In the genomic region with DNA sequence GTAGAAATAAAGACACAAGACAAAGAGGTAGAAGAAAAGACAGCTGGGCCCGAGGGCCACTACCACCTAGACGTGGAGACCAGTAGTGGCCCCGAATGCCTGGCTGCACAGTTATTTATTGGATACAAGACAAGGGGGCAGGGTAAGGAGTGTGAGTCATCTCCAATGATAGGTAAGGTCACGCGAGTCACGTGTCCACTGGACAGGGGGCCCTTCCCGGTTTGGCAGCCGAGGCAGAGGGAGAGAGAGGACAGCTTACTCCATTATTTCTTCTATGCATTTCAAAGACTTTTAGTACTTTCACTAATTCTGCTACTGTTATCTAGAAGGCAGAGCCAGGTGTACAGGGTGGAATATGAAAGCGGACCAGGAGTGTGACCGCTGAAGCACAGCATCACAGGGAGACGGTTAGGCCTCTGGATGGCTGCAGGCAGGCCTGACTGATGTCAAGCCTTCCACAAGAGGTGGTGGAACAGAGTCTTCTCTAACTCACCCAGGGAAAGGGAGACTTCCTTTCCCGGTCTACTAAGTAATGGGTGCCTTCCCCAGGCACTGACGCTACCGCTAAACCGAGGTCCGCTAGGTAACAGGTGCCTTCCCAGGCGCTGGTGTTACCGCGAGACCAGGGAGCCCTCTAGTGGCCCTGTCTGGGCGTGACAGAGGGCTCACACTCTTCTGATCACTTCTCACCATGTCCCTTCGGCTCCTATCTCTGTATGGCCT, we compare ENCODE assay signal across 1 cellular context.
TF ChIP-seq lines count a peak whose summit lies in the region.

No MANE protein-coding gene starts in this region.

TF ChIP-seq in HepG2, 621 proteins besides CTCF, POLR2A, EP300 and RAD21 (continued from another document and continues in another):
- no peak for TF ChIP-seq HES4 (CRISPR knock-in tag; IDR thresholded peaks at IDR 0.05; ENCODE audit: borderline replicate concordance)
- 0 out of 2 replicates have a peak, but pooled peaks have one; percentile 41 for TF ChIP-seq FOXJ3 (CRISPR knock-in tag; IDR thresholded peaks at IDR 0.05; ENCODE audit: borderline replicate concordance)
- peak; percentile 31; the same call in 1 of the 2 replicates for TF ChIP-seq SOX5 (CRISPR knock-in tag; IDR thresholded peaks at IDR 0.05; ENCODE audit: borderline replicate concordance)
- TF ChIP-seq, protein P1, sequence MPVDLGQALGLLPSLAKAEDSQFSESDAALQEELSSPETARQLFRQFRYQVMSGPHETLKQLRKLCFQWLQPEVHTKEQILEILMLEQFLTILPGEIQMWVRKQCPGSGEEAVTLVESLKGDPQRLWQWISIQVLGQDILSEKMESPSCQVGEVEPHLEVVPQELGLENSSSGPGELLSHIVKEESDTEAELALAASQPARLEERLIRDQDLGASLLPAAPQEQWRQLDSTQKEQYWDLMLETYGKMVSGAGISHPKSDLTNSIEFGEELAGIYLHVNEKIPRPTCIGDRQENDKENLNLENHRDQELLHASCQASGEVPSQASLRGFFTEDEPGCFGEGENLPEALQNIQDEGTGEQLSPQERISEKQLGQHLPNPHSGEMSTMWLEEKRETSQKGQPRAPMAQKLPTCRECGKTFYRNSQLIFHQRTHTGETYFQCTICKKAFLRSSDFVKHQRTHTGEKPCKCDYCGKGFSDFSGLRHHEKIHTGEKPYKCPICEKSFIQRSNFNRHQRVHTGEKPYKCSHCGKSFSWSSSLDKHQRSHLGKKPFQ (CRISPR knock-in tag; IDR thresholded peaks at IDR 0.05; ENCODE audit: insufficient replicate concordance), result no peak
- TF ChIP-seq CCAR2 (optimal IDR thresholded peaks at IDR 0.05; ENCODE audit: low read depth, low read length), result no peak
- no peak for TF ChIP-seq PTBP1 (IDR thresholded peaks at IDR 0.05; ENCODE audit: low read depth, low read length, poor library complexity, severe bottlenecking)
- TF ChIP-seq, protein P2, sequence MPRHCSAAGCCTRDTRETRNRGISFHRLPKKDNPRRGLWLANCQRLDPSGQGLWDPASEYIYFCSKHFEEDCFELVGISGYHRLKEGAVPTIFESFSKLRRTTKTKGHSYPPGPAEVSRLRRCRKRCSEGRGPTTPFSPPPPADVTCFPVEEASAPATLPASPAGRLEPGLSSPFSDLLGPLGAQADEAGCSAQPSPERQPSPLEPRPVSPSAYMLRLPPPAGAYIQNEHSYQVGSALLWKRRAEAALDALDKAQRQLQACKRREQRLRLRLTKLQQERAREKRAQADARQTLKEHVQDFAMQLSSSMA (CRISPR knock-in tag; IDR thresholded peaks at IDR 0.05), result no peak
- TF ChIP-seq ZNF879 (CRISPR knock-in tag; IDR thresholded peaks at IDR 0.05), result no peak
- TF ChIP-seq KDM4B (CRISPR knock-in tag; IDR thresholded peaks at IDR 0.05), result peak; percentile 43; the same call in 1 of the 2 replicates
- TF ChIP-seq, protein P3, sequence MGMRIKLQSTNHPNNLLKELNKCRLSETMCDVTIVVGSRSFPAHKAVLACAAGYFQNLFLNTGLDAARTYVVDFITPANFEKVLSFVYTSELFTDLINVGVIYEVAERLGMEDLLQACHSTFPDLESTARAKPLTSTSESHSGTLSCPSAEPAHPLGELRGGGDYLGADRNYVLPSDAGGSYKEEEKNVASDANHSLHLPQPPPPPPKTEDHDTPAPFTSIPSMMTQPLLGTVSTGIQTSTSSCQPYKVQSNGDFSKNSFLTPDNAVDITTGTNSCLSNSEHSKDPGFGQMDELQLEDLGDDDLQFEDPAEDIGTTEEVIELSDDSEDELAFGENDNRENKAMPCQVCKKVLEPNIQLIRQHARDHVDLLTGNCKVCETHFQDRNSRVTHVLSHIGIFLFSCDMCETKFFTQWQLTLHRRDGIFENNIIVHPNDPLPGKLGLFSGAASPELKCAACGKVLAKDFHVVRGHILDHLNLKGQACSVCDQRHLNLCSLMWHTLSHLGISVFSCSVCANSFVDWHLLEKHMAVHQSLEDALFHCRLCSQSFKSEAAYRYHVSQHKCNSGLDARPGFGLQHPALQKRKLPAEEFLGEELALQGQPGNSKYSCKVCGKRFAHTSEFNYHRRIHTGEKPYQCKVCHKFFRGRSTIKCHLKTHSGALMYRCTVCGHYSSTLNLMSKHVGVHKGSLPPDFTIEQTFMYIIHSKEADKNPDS (CRISPR knock-in tag; IDR thresholded peaks at IDR 0.05), result no peak
- peak; percentile 44; the same call in 1 of the 2 replicates for TF ChIP-seq ZNF629 (CRISPR knock-in tag; conservative IDR thresholded peaks at IDR 0.05)
- TF ChIP-seq, protein P4, sequence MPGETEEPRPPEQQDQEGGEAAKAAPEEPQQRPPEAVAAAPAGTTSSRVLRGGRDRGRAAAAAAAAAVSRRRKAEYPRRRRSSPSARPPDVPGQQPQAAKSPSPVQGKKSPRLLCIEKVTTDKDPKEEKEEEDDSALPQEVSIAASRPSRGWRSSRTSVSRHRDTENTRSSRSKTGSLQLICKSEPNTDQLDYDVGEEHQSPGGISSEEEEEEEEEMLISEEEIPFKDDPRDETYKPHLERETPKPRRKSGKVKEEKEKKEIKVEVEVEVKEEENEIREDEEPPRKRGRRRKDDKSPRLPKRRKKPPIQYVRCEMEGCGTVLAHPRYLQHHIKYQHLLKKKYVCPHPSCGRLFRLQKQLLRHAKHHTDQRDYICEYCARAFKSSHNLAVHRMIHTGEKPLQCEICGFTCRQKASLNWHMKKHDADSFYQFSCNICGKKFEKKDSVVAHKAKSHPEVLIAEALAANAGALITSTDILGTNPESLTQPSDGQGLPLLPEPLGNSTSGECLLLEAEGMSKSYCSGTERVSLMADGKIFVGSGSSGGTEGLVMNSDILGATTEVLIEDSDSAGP (CRISPR knock-in tag; IDR thresholded peaks at IDR 0.05; ENCODE audit: borderline replicate concordance), result 0 out of 2 replicates have a peak, but pooled peaks have one; percentile 34
- TF ChIP-seq U2AF2 (IDR thresholded peaks at IDR 0.05; ENCODE audit: low read depth, low read length), result no peak
- TF ChIP-seq HNRNPK (IDR thresholded peaks at IDR 0.05; ENCODE audit: low read depth, low read length, poor library complexity, severe bottlenecking), result no peak
- TF ChIP-seq HMG20A (CRISPR knock-in tag; IDR thresholded peaks at IDR 0.05; ENCODE audit: borderline replicate concordance), result no peak
- no peak for TF ChIP-seq LCORL (IDR thresholded peaks at IDR 0.05)
- TF ChIP-seq LCORL (CRISPR knock-in tag; IDR thresholded peaks at IDR 0.05), result 0 out of 2 replicates have a peak, but pooled peaks have one; percentile 38
- TF ChIP-seq NRL (CRISPR knock-in tag; IDR thresholded peaks at IDR 0.05; ENCODE audit: borderline replicate concordance), result no peak
- TF ChIP-seq SMAD3 (CRISPR knock-in tag; IDR thresholded peaks at IDR 0.05), result 0 out of 2 replicates have a peak, but pooled peaks have one; percentile 34
- peak; percentile 26; the same call in 1 of the 2 replicates for TF ChIP-seq ERF (CRISPR knock-in tag; IDR thresholded peaks at IDR 0.05)
- TF ChIP-seq KAT8 (CRISPR knock-in tag; IDR thresholded peaks at IDR 0.05), result 0 out of 2 replicates have a peak, but pooled peaks have one; percentile 45
- TF ChIP-seq PRPF4 (IDR thresholded peaks at IDR 0.05; ENCODE audit: low read depth, low read length, poor library complexity, severe bottlenecking), result no peak
- TF ChIP-seq ZNF530 (CRISPR knock-in tag; IDR thresholded peaks at IDR 0.05; ENCODE audit: low read depth), result no peak
- TF ChIP-seq ZSCAN20 (CRISPR knock-in tag; IDR thresholded peaks at IDR 0.05; ENCODE audit: borderline replicate concordance), result no peak
- TF ChIP-seq TCF7L2 (IDR thresholded peaks at IDR 0.05; ENCODE audit: low read depth, low read length), result no peak
- TF ChIP-seq, protein P5, sequence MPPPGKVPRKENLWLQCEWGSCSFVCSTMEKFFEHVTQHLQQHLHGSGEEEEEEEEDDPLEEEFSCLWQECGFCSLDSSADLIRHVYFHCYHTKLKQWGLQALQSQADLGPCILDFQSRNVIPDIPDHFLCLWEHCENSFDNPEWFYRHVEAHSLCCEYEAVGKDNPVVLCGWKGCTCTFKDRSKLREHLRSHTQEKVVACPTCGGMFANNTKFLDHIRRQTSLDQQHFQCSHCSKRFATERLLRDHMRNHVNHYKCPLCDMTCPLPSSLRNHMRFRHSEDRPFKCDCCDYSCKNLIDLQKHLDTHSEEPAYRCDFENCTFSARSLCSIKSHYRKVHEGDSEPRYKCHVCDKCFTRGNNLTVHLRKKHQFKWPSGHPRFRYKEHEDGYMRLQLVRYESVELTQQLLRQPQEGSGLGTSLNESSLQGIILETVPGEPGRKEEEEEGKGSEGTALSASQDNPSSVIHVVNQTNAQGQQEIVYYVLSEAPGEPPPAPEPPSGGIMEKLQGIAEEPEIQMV (CRISPR knock-in tag; IDR thresholded peaks at IDR 0.05; ENCODE audit: low read depth), result peak; percentile 74; the same call in 1 of the 2 replicates
- TF ChIP-seq, protein P6, sequence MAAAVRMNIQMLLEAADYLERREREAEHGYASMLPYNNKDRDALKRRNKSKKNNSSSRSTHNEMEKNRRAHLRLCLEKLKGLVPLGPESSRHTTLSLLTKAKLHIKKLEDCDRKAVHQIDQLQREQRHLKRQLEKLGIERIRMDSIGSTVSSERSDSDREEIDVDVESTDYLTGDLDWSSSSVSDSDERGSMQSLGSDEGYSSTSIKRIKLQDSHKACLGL (CRISPR knock-in tag; IDR thresholded peaks at IDR 0.05), result no peak
- peak; percentile 63 for TF ChIP-seq GATAD2A (CRISPR knock-in tag; IDR thresholded peaks at IDR 0.05)
- 0 out of 2 replicates have a peak, but pooled peaks have one; percentile 12 for TF ChIP-seq BCL6 (CRISPR knock-in tag; IDR thresholded peaks at IDR 0.05)
- TF ChIP-seq NCOA1 (CRISPR knock-in tag; IDR thresholded peaks at IDR 0.05), result no peak
- 0 out of 2 replicates have a peak, but pooled peaks have one; percentile 73 for TF ChIP-seq KDM3A (CRISPR knock-in tag; IDR thresholded peaks at IDR 0.05; ENCODE audit: low read depth)
- TF ChIP-seq YY1 (IDR thresholded peaks at IDR 0.05; ENCODE audit: insufficient read depth, insufficient replicate concordance, low read depth, low read length), result peak; percentile 26
- TF ChIP-seq MEIS1 (CRISPR knock-in tag; IDR thresholded peaks at IDR 0.05; ENCODE audit: borderline replicate concordance), result no peak
- 0 out of 2 replicates have a peak, but pooled peaks have one; percentile 29 for TF ChIP-seq ZNF205 (CRISPR knock-in tag; IDR thresholded peaks at IDR 0.05)
- TF ChIP-seq, protein P7, sequence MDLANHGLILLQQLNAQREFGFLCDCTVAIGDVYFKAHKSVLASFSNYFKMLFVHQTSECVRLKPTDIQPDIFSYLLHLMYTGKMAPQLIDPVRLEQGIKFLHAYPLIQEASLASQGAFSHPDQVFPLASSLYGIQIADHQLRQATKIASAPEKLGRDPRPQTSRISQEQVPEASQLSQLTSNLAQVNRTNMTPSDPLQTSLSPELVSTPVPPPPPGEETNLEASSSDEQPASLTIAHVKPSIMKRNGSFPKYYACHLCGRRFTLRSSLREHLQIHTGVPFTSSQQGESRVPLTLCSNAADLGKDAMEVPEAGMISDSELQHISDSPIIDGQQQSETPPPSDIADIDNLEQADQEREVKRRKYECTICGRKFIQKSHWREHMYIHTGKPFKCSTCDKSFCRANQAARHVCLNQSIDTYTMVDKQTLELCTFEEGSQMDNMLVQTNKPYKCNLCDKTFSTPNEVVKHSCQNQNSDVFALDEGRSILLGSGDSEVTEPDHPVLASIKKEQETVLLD (CRISPR knock-in tag; IDR thresholded peaks at IDR 0.05; ENCODE audit: low read depth), result no peak
- no peak for TF ChIP-seq ZNF224 (CRISPR knock-in tag; IDR thresholded peaks at IDR 0.05)
- TF ChIP-seq ZNF24 (IDR thresholded peaks at IDR 0.05), result no peak
- no peak for TF ChIP-seq SMARCE1 (IDR thresholded peaks at IDR 0.05; ENCODE audit: borderline replicate concordance)
- 0 out of 2 replicates have a peak, but pooled peaks have one; percentile 35 for TF ChIP-seq TP53 (CRISPR knock-in tag; conservative IDR thresholded peaks at IDR 0.05)
- no peak for TF ChIP-seq ZNF761 (CRISPR knock-in tag; conservative IDR thresholded peaks at IDR 0.05)
- TF ChIP-seq ARID2 (CRISPR knock-in tag; IDR thresholded peaks at IDR 0.05; ENCODE audit: borderline replicate concordance), result no peak
- TF ChIP-seq KAT7 (CRISPR knock-in tag; IDR thresholded peaks at IDR 0.05; ENCODE audit: borderline replicate concordance), result peak; percentile 37; the same call in 1 of the 2 replicates
- TF ChIP-seq ZNF501 (CRISPR knock-in tag; IDR thresholded peaks at IDR 0.05), result 0 out of 2 replicates have a peak, but pooled peaks have one; percentile 42
- peak; percentile 64; the same call in 1 of the 2 replicates for TF ChIP-seq KDM2A (CRISPR knock-in tag; IDR thresholded peaks at IDR 0.05; ENCODE audit: borderline replicate concordance, low read depth)
- no peak for TF ChIP-seq ZFP37 (CRISPR knock-in tag; IDR thresholded peaks at IDR 0.05; ENCODE audit: borderline replicate concordance)
- peak; percentile 81 for TF ChIP-seq BHLHE40 (IDR thresholded peaks at IDR 0.05; ENCODE audit: low read length)
- TF ChIP-seq JUND (CRISPR knock-in tag; IDR thresholded peaks at IDR 0.05), result 0 out of 2 replicates have a peak, but pooled peaks have one; percentile 48
- no peak for TF ChIP-seq ZNF550 (CRISPR knock-in tag; IDR thresholded peaks at IDR 0.05; ENCODE audit: borderline replicate concordance)
- TF ChIP-seq ZNF552 (CRISPR knock-in tag; IDR thresholded peaks at IDR 0.05; ENCODE audit: borderline replicate concordance), result no peak
- TF ChIP-seq, protein P8, sequence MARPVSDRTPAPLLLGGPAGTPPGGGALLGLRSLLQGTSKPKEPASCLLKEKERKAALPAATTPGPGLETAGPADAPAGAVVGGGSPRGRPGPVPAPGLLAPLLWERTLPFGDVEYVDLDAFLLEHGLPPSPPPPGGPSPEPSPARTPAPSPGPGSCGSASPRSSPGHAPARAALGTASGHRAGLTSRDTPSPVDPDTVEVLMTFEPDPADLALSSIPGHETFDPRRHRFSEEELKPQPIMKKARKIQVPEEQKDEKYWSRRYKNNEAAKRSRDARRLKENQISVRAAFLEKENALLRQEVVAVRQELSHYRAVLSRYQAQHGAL (CRISPR knock-in tag; IDR thresholded peaks at IDR 0.05; ENCODE audit: not compliant biosample characterization), result no peak
- peak; percentile 53; the same call in 1 of the 2 replicates for TF ChIP-seq BRCA1 (CRISPR knock-in tag; IDR thresholded peaks at IDR 0.05)
- peak; percentile 47; the same call in 1 of the 2 replicates for TF ChIP-seq ZFX (CRISPR knock-in tag; IDR thresholded peaks at IDR 0.05; ENCODE audit: low read depth)
- peak; percentile 54; the same call in 1 of the 2 replicates for TF ChIP-seq ZNF792 (CRISPR knock-in tag; IDR thresholded peaks at IDR 0.05)
- TF ChIP-seq, protein P9, sequence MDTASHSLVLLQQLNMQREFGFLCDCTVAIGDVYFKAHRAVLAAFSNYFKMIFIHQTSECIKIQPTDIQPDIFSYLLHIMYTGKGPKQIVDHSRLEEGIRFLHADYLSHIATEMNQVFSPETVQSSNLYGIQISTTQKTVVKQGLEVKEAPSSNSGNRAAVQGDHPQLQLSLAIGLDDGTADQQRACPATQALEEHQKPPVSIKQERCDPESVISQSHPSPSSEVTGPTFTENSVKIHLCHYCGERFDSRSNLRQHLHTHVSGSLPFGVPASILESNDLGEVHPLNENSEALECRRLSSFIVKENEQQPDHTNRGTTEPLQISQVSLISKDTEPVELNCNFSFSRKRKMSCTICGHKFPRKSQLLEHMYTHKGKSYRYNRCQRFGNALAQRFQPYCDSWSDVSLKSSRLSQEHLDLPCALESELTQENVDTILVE (CRISPR knock-in tag; IDR thresholded peaks at IDR 0.05), result no peak
- no peak for TF ChIP-seq KDM5A (IDR thresholded peaks at IDR 0.05; ENCODE audit: borderline replicate concordance, low read length)
- TF ChIP-seq GATAD1 (CRISPR knock-in tag; IDR thresholded peaks at IDR 0.05), result 0 out of 2 replicates have a peak, but pooled peaks have one; percentile 23
- peak; percentile 68 for TF ChIP-seq SMC3 (IDR thresholded peaks at IDR 0.05; ENCODE audit: low read length)
- TF ChIP-seq PPARG (CRISPR knock-in tag; conservative IDR thresholded peaks at IDR 0.05), result 0 out of 2 replicates have a peak, but pooled peaks have one; percentile 14
- TF ChIP-seq ZFP62 (CRISPR knock-in tag; IDR thresholded peaks at IDR 0.05), result no peak
- peak; percentile 39; the same call in 1 of the 2 replicates for TF ChIP-seq FOXO1 (CRISPR knock-in tag; IDR thresholded peaks at IDR 0.05)
